ENCODE assay signal across 9 cellular contexts in the genomic region with DNA sequence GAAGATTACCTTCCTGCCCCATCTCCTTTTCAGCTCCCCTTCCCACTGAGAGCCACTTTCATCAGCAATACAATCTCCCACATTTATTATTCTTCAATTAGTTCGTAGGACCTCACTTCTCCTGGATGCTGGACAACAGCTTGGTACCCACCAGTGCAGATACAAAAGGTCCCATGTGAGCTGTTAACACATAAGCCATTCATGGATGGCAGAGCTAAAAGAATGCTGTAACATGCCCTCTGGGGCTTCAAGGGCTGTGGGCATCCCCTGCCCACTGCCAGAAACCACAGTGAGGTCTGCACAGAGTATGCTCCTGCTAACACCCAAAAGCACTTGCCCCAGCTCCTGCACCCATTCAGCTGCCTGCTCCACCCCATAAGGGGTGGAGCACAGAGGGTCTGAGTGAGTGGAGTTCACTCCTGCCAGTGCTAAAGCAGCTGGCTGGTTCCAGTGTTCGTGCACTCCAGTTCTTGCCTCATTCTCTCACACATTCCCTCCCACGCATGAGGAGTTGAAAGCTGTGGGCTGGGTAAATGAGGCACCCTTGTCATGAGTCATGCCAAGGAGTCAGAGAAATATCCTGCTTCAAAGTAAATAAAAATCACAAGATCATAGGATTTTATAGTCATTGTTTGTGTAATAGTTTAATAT.
DNase-seq lines count a peak whose midpoint lies in the region; ATAC-seq and TF ChIP-seq lines count a peak whose summit lies in the region.
"Had no signal": no experiment of that assay in that cellular context is flagged by ENCODE, and none has a peak within 500 bp of the region (broad histone marks: within the 10 kb centered on the region; RNA-seq: fewer than 3 reads in every experiment).

No MANE protein-coding gene starts in this region.

- POLR2A ChIA-PET in MCF 10A (lab: Yijun Ruan, JAX) = interaction anchor here (1.0 to 1.6 kb wide), 5 partner anchors 11 to 85 kb away, joined by 3 to 4 read pairs (median 3); no protein-coding TSS in a partner anchor

- no TSS peak for BruUV-seq in MCF 10A (replicated peaks; lab: Mats Ljungman, UMichigan)

- peak; percentile 96 for DNase-seq in MCF 10A (ENCODE audit: unreplicated experiment)
- DNase-seq in breast epithelium (ENCODE audit: low spot score in 2 of 2) = no peak
- peak; percentile 77 for DNase-seq in astrocyte of the hippocampus (ENCODE audit: low read depth, low spot score)
- DNase-seq in stimulated activated CD4-positive, alpha-beta T cell treated with anti-CD3 and anti-CD28 coated beads, Interleukin-2, amount 100 ng/mL, for 24 hours = peak; percentile 8 to 22
- no peak for DNase-seq in NCI-H2107 (lab: John Stamatoyannopoulos, UW)
- DNase-seq in NOMO-1 (lab: John Stamatoyannopoulos, UW; ENCODE audit: unreplicated experiment in 2 of 2) = no peak
- no peak for DNase-seq in germinal center (ENCODE audit: low spot score)

- no peaks in the 10 kb centered on the region for H3K9me3 Mint-ChIP-seq in MCF 10A (ENCODE audit: unreplicated experiment)

- no peaks in the 10 kb centered on the region for H3K9me3 ChIP-seq in breast epithelium

- peaks cover 13% of the 10 kb centered on the region for H3K4me1 Mint-ChIP-seq in MCF 10A (ENCODE audit: insufficient read depth, unreplicated experiment)
- H3K4me1 Mint-ChIP-seq: naive thymus-derived CD4-positive, alpha-beta T cell had no signal

- no peaks in the 10 kb centered on the region for H3K36me3 Mint-ChIP-seq in MCF 10A (ENCODE audit: insufficient read depth, unreplicated experiment)
- H3K36me3 Mint-ChIP-seq: naive thymus-derived CD4-positive, alpha-beta T cell had no signal

- no peaks in the 10 kb centered on the region for H3K36me3 ChIP-seq in breast epithelium

- ATAC-seq in HG03442 (IDR thresholded peaks at IDR 0.05; ENCODE audit: unreplicated experiment) = peak; percentile 94
- ATAC-seq: naive thymus-derived CD4-positive, alpha-beta T cell had no signal

- H3K27ac Mint-ChIP-seq in MCF 10A (ENCODE audit: low read depth, unreplicated experiment) = no peak overlapping the region
- H3K27ac Mint-ChIP-seq: naive thymus-derived CD4-positive, alpha-beta T cell had no signal

- H3K27me3 ChIP-seq in breast epithelium = no peaks in the 10 kb centered on the region

- intact Hi-C loops in MCF 10A (cut with micrococcal nuclease) = no loop called here
- intact Hi-C loops in breast epithelium (cut with DNase I; ENCODE audit: low total_unique reads) = no loop called here

- TF ChIP-seq POLR2A in breast epithelium (IDR thresholded peaks at IDR 0.05) = no peak

- no peak for TF ChIP-seq CTCF in MCF 10A (IDR thresholded peaks at IDR 0.05; ENCODE audit: unreplicated experiment)
- TF ChIP-seq CTCF in breast epithelium (IDR thresholded peaks at IDR 0.05) = no peak

- no peak overlapping the region for H3K4me3 Mint-ChIP-seq in MCF 10A (ENCODE audit: unreplicated experiment)
- H3K4me3 Mint-ChIP-seq: naive thymus-derived CD4-positive, alpha-beta T cell had no signal

- no peak overlapping the region for H3K27ac ChIP-seq in breast epithelium

- CTCF ChIA-PET in MCF 10A (lab: Yijun Ruan, JAX) = interaction anchor here (0.6 kb wide), 1 partner anchor 310 kb away, joined by 3 read pairs; no protein-coding TSS in a partner anchor

- no peaks in the 10 kb centered on the region for H3K27me3 Mint-ChIP-seq in MCF 10A (ENCODE audit: insufficient read depth, unreplicated experiment)
- H3K27me3 Mint-ChIP-seq: naive thymus-derived CD4-positive, alpha-beta T cell had no signal

- H3K4me3 ChIP-seq in breast epithelium = no peak overlapping the region

- H3K4me1 ChIP-seq in breast epithelium = no peaks in the 10 kb centered on the region

Comparison
In these comparisons a context has a peak if more than half of its experiments do, and no peak if none do; other contexts are left out.
1. DNase-seq: peak in MCF 10A (single experiment), astrocyte of the hippocampus (single experiment) and stimulated activated CD4-positive, alpha-beta T cell treated with anti-CD3 and anti-CD28 coated beads, Interleukin-2, amount 100 ng/mL, for 24 hours (2 of 2); none in breast epithelium (0 of 2), NCI-H2107 (single experiment), NOMO-1 (0 of 2) and germinal center (single experiment).